ENCODE assay signal across 8 cellular contexts in genomic region chr2:101251844-101252407, GRCh38. TPM values are rescaled to one million over a fixed set of nuclear protein-coding genes. Genes with fewer than 3 reads are reported as not detected.
A peak's percentile ranks its signal among the peaks of the same experiment; 100 is the strongest.
DNase-seq lines count a peak whose midpoint lies in the region; ATAC-seq and TF ChIP-seq lines count a peak whose summit lies in the region.

No MANE protein-coding gene starts in this region.

- peak overlapping the region; percentile 93 for H3K4me3 Mint-ChIP-seq in activated CD4-positive, alpha-beta T cell treated with anti-CD3 and anti-CD28 coated beads, Interleukin-2, amount 10 ng/mL, durations not matched to agents 24 days and 14 days

- ATAC-seq in HG02610 (IDR thresholded peaks at IDR 0.05; ENCODE audit: unreplicated experiment) (peak; percentile 38), omental fat pad (ENCODE audit: low FRiP score) (peak; percentile 47)

- H3K9me3 Mint-ChIP-seq in activated CD4-positive, alpha-beta T cell treated with anti-CD3 and anti-CD28 coated beads, Interleukin-2, amount 10 ng/mL, durations not matched to agents 24 days and 14 days: no peaks in the 10 kb centered on the region

- H3K4me3 ChIP-seq in fibroblast of pulmonary artery (replicated peaks; ENCODE audit: low read depth, low read length): peak overlapping the region; percentile 88

- intact Hi-C loops in activated CD4-positive, alpha-beta T cell treated with anti-CD3 and anti-CD28 coated beads, Interleukin-2, amount 10 ng/mL, durations not matched to agents 24 days and 14 days (cut with micrococcal nuclease): loop anchor here (1.0 to 5.0 kb wide), 6 partner anchors 20 to 689 kb away; partner anchors contain the start of genes MAP4K4, PDCL3, RPL31 and TBC1D8

- H3K27me3 Mint-ChIP-seq in activated CD4-positive, alpha-beta T cell treated with anti-CD3 and anti-CD28 coated beads, Interleukin-2, amount 10 ng/mL, durations not matched to agents 24 days and 14 days: no peaks in the 10 kb centered on the region

- peaks cover 24% of the 10 kb centered on the region for H3K36me3 Mint-ChIP-seq in activated CD4-positive, alpha-beta T cell treated with anti-CD3 and anti-CD28 coated beads, Interleukin-2, amount 10 ng/mL, durations not matched to agents 24 days and 14 days (ENCODE audit: low read depth)

- peak overlapping the region; percentile 96 for H3K27ac Mint-ChIP-seq in activated CD4-positive, alpha-beta T cell treated with anti-CD3 and anti-CD28 coated beads, Interleukin-2, amount 10 ng/mL, durations not matched to agents 24 days and 14 days

- TF ChIP-seq CTCF in fibroblast of pulmonary artery (IDR thresholded peaks at IDR 0.05; ENCODE audit: low read length, missing control alignments) (no peak), omental fat pad (IDR thresholded peaks at IDR 0.05) (no peak)

- H3K4me1 Mint-ChIP-seq in activated CD4-positive, alpha-beta T cell treated with anti-CD3 and anti-CD28 coated beads, Interleukin-2, amount 10 ng/mL, durations not matched to agents 24 days and 14 days: peaks cover 40% of the 10 kb centered on the region

- DNase-seq in NCI-H2227 (lab: John Stamatoyannopoulos, UW; ENCODE audit: unreplicated experiment) (peak; percentile 40), NCI-H2227 treated with DMSO at 0.1 percent for 48 hours (lab: John Stamatoyannopoulos, UW) (no peak), NCI-H1417 (lab: John Stamatoyannopoulos, UW) (peak; percentile 26 to 84 (median 63)), fibroblast of pulmonary artery (ENCODE audit: low read depth) (no peak), omental fat pad (ENCODE audit: low spot score) (no peak), globus pallidus (ENCODE audit: low spot score) (no peak)
- DNase-seq in activated CD4-positive, alpha-beta T cell treated with anti-CD3 and anti-CD28 coated beads, Interleukin-2, amount 10 ng/mL, durations not matched to agents 24 days and 14 days: peak; percentile 67

RNA-seq across cellular contexts. Expression of gene CNOT11, which starts 0.8 kb away (rescaled TPM):
- 65.0 and 69.6 TPM in 2 replicates for total RNA-seq in activated CD4-positive, alpha-beta T cell treated with anti-CD3 and anti-CD28 coated beads, Interleukin-2, amount 10 ng/mL, durations not matched to agents 24 days and 14 days
- 10 to 100 TPM; 18.4 to 28.5 (median 22.8) TPM for total RNA-seq in omental fat pad

RNA-seq across cellular contexts. Expression of gene RNF149, which starts 56.6 kb away (rescaled TPM):
- total RNA-seq in activated CD4-positive, alpha-beta T cell treated with anti-CD3 and anti-CD28 coated beads, Interleukin-2, amount 10 ng/mL, durations not matched to agents 24 days and 14 days: 40.3 and 40.7 TPM in 2 replicates
- total RNA-seq in omental fat pad: 100 to 1,000 TPM in 3 of 4 donors, 10 to 100 TPM in 1; 96.8 to 191 (median 118) TPM

Comparison
In these comparisons a context has a peak if more than half of its experiments do, and no peak if none do; other contexts are left out.
1. DNase-seq: peak in NCI-H2227 (single experiment), NCI-H1417 (3 of 3) and activated CD4-positive, alpha-beta T cell treated with anti-CD3 and anti-CD28 coated beads, Interleukin-2, amount 10 ng/mL, durations not matched to agents 24 days and 14 days (single experiment); none in NCI-H2227 treated with DMSO at 0.1 percent for 48 hours (single experiment), fibroblast of pulmonary artery (single experiment), omental fat pad (single experiment) and globus pallidus (single experiment).